Comparison of ENCODE assay signal across 16 cellular contexts in the genomic region with DNA sequence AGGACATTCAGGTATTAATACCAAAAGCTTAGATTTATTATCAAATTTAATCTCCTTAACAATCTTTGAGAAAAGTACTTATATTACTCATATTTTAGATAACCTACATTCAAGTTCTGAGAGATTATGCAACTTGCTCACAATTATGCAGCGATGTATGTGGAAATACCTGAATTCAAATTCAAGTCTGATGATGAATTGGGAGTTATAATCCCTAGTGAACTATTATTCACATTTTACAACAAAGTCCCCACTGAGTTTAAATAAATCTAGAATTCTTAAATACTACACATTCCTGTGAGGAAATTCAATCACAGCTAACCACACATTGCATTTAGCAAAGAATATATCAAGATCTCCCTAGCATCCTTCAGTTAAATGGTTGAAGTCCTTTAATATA.
A peak's percentile ranks its signal among the peaks of the same experiment; 100 is the strongest.
DNase-seq lines count a peak whose midpoint lies in the region; ATAC-seq and TF ChIP-seq lines count a peak whose summit lies in the region.
"Had no signal": no experiment of that assay in that cellular context is flagged by ENCODE, and none has a peak within 500 bp of the region (broad histone marks: within the 10 kb centered on the region; RNA-seq: fewer than 3 reads in every experiment).

No MANE protein-coding gene starts in this region.

- no peaks in the 10 kb centered on the region for H3K36me3 ChIP-seq in smooth muscle cell (ENCODE audit: low read depth)
- H3K36me3 ChIP-seq: BLaER1 treated with 17β-estradiol and CSF1 and Interleukin-3, amounts not matched to agents 10 nM and 100 nM had no signal

- DNase-seq in HS-5 (ENCODE audit: low read depth) (peak; percentile 28), amniotic epithelial cell (ENCODE audit: low read depth) (peak; percentile 34), epithelial cell of esophagus (ENCODE audit: low read depth) (peak; percentile 5), iris pigment epithelial cell (ENCODE audit: low read depth) (peak; percentile 15), smooth muscle cell (lab: John Stamatoyannopoulos, UW; ENCODE audit: unreplicated experiment) (no peak), NAMALWA (ENCODE audit: low spot score) (no peak)
- DNase-seq: 8988T; Calu3; CD8-positive, alpha-beta T cell; DMS79 treated with DMSO at 0.1 percent for 48 hours; GF-D8; H9 had no signal

- H3K9me3 Mint-ChIP-seq in activated T-helper 17 cell treated with anti-CD3 and anti-CD28 coated beads, Interleukin-2, amount 50 U/mL, for 72 hours, result peaks cover 4% of the 10 kb centered on the region
- H3K9me3 Mint-ChIP-seq: H9 had no signal

- no peaks in the 10 kb centered on the region for H4K20me1 ChIP-seq in smooth muscle cell (ENCODE audit: low read depth)
- H4K20me1 ChIP-seq: BLaER1 treated with 17β-estradiol and CSF1 and Interleukin-3, amounts not matched to agents 10 nM and 100 nM had no signal

- no peak overlapping the region for H3K4me3 Mint-ChIP-seq in activated T-helper 17 cell treated with anti-CD3 and anti-CD28 coated beads, Interleukin-2, amount 50 U/mL, for 72 hours
- H3K4me3 Mint-ChIP-seq: B cell; CD8-positive, alpha-beta T cell; H9 had no signal

- H3K27me3 Mint-ChIP-seq in activated T-helper 17 cell treated with anti-CD3 and anti-CD28 coated beads, Interleukin-2, amount 50 U/mL, for 72 hours, result no peaks in the 10 kb centered on the region
- H3K27me3 Mint-ChIP-seq: B cell had no signal

- ATAC-seq in activated T-helper 17 cell treated with anti-CD3 and anti-CD28 coated beads, Interleukin-2, amount 50 U/mL, for 72 hours (replicated peaks), result no peak
- no peak for ATAC-seq in HG03378 (IDR thresholded peaks at IDR 0.05; ENCODE audit: unreplicated experiment)
- ATAC-seq: CD8-positive, alpha-beta T cell had no signal

- no peaks in the 10 kb centered on the region for H3F3A ChIP-seq in smooth muscle cell (ENCODE audit: low read depth)

- H3K9ac ChIP-seq in smooth muscle cell (ENCODE audit: low read depth), result no peak overlapping the region
- H3K9ac ChIP-seq: BLaER1 treated with 17β-estradiol and CSF1 and Interleukin-3, amounts not matched to agents 10 nM and 100 nM had no signal

- no peaks in the 10 kb centered on the region for H3K36me3 Mint-ChIP-seq in activated T-helper 17 cell treated with anti-CD3 and anti-CD28 coated beads, Interleukin-2, amount 50 U/mL, for 72 hours (ENCODE audit: low read depth)
- H3K36me3 Mint-ChIP-seq: CD8-positive, alpha-beta T cell had no signal

- 89% methylated on average over 1 of the region's 1 CpG for WGBS in smooth muscle cell (ENCODE audit: low lambda C conversion rate)

- H3K4me2 ChIP-seq in smooth muscle cell, result no peak overlapping the region
- H3K4me2 ChIP-seq: BLaER1 treated with 17β-estradiol and CSF1 and Interleukin-3, amounts not matched to agents 10 nM and 100 nM had no signal

- no peaks in the 10 kb centered on the region for H3K4me1 ChIP-seq in smooth muscle cell (ENCODE audit: low read depth)
- H3K4me1 ChIP-seq: BLaER1 treated with 17β-estradiol and CSF1 and Interleukin-3, amounts not matched to agents 10 nM and 100 nM had no signal

- H3K4me3 ChIP-seq in epithelial cell of esophagus (ENCODE audit: low read length) (no peak overlapping the region), smooth muscle cell (no peak overlapping the region)
- H3K4me3 ChIP-seq: BLaER1 treated with 17β-estradiol and CSF1 and Interleukin-3, amounts not matched to agents 10 nM and 100 nM had no signal

- TF ChIP-seq CTCF in epithelial cell of esophagus (IDR thresholded peaks at IDR 0.05; ENCODE audit: insufficient read depth, low read depth, low read length, missing control alignments) (no peak), smooth muscle cell (IDR thresholded peaks at IDR 0.05; ENCODE audit: borderline replicate concordance, insufficient read depth, poor library complexity, severe bottlenecking) (no peak)

- no peak overlapping the region for H3K27ac ChIP-seq in smooth muscle cell (ENCODE audit: low read depth)
- H3K27ac ChIP-seq: BLaER1 treated with 17β-estradiol and CSF1 and Interleukin-3, amounts not matched to agents 10 nM and 100 nM had no signal

- no peaks in the 10 kb centered on the region for H3K27me3 ChIP-seq in smooth muscle cell (ENCODE audit: low read depth)
- H3K27me3 ChIP-seq: BLaER1 treated with 17β-estradiol and CSF1 and Interleukin-3, amounts not matched to agents 10 nM and 100 nM had no signal

- no peaks in the 10 kb centered on the region for H3K9me3 ChIP-seq in smooth muscle cell (replicated peaks; ENCODE audit: low read depth)
- H3K9me3 ChIP-seq: BLaER1 treated with 17β-estradiol and CSF1 and Interleukin-3, amounts not matched to agents 10 nM and 100 nM had no signal

- H3K79me2 ChIP-seq in smooth muscle cell (ENCODE audit: low read depth), result no peaks in the 10 kb centered on the region

- H2AFZ ChIP-seq in smooth muscle cell (ENCODE audit: low read depth), result no peak overlapping the region

- no peaks in the 10 kb centered on the region for H3K4me1 Mint-ChIP-seq in activated T-helper 17 cell treated with anti-CD3 and anti-CD28 coated beads, Interleukin-2, amount 50 U/mL, for 72 hours
- H3K4me1 Mint-ChIP-seq: B cell, H9 had no signal

- H3K27ac Mint-ChIP-seq in activated T-helper 17 cell treated with anti-CD3 and anti-CD28 coated beads, Interleukin-2, amount 50 U/mL, for 72 hours, result no peak overlapping the region
- H3K27ac Mint-ChIP-seq: B cell; CD8-positive, alpha-beta T cell; H9 had no signal

Comparison
In these comparisons a context has a peak if more than half of its experiments do, and no peak if none do; other contexts are left out.
1. DNase-seq: peak in HS-5 (single experiment), amniotic epithelial cell (single experiment), epithelial cell of esophagus (single experiment) and iris pigment epithelial cell (single experiment); none in smooth muscle cell (single experiment) and NAMALWA (single experiment).